Comparison of ENCODE assay signal across 8 cellular contexts in genomic region chr5:55338810-55339243, GRCh38. TPM values are rescaled to one million over a fixed set of nuclear protein-coding genes. Genes with fewer than 3 reads are reported as not detected.
DNase-seq lines count a peak whose midpoint lies in the region; ATAC-seq, FAIRE-seq and TF ChIP-seq lines count a peak whose summit lies in the region.
"Had no signal": no experiment of that assay in that cellular context is flagged by ENCODE, and none has a peak within 500 bp of the region (broad histone marks: within the 10 kb centered on the region; RNA-seq: fewer than 3 reads in every experiment).

No MANE protein-coding gene starts in this region.

- peaks cover 0 to 2% of the 10 kb centered on the region in 2 donors for H3K36me3 ChIP-seq in kidney (ENCODE audit: control insufficient read depth in 1 of 2, insufficient read depth in 2 of 2, low read length in 2 of 2)

- TF ChIP-seq CTCF in kidney (IDR thresholded peaks at IDR 0.05; ENCODE audit: borderline replicate concordance, extremely low read depth, insufficient read depth) = no peak

- peaks cover 0 to 1% of the 10 kb centered on the region in 2 donors for H3K9me3 ChIP-seq in kidney (ENCODE audit: control insufficient read depth in 1 of 2, low read length in 2 of 2)

- H3K9me3 Mint-ChIP-seq in activated naive CD4-positive, alpha-beta T cell treated with anti-CD3 and anti-CD28 coated beads for 36 hours = no peaks in the 10 kb centered on the region

- H3K4me3 ChIP-seq in kidney (ENCODE audit: low read length in 2 of 2) = no peak overlapping the region
- H3K4me3 ChIP-seq: K562 had no signal

- H3K36me3 Mint-ChIP-seq in activated naive CD4-positive, alpha-beta T cell treated with anti-CD3 and anti-CD28 coated beads for 36 hours (ENCODE audit: low read depth) = peaks cover 12% of the 10 kb centered on the region

- H3K4me1 ChIP-seq in kidney (ENCODE audit: control insufficient read depth in 1 of 2, insufficient read depth in 1 of 2, low read depth in 1 of 2, low read length in 2 of 2) = no peaks in the 10 kb centered on the region

- H3K4me1 Mint-ChIP-seq in activated naive CD4-positive, alpha-beta T cell treated with anti-CD3 and anti-CD28 coated beads for 36 hours (ENCODE audit: low read depth) = peaks cover 27% of the 10 kb centered on the region

- intact Hi-C loops in activated naive CD4-positive, alpha-beta T cell treated with anti-CD3 and anti-CD28 coated beads for 36 hours (cut with micrococcal nuclease) = loop anchor here (1.0 to 5.0 kb wide), 3 partner anchors 25 to 858 kb away; no protein-coding TSS in a partner anchor
- intact Hi-C loops in kidney (cut with DNase I) = no loop called here

- no peaks in the 10 kb centered on the region for H3K27me3 Mint-ChIP-seq in activated naive CD4-positive, alpha-beta T cell treated with anti-CD3 and anti-CD28 coated beads for 36 hours (ENCODE audit: low read depth)

- no peak for FAIRE-seq in kidney (lab: Jason Lieb, UNC)
- FAIRE-seq: K562 had no signal

- H3K27ac Mint-ChIP-seq in activated naive CD4-positive, alpha-beta T cell treated with anti-CD3 and anti-CD28 coated beads for 36 hours = peak overlapping the region; percentile 21

- H3K4me3 Mint-ChIP-seq in activated naive CD4-positive, alpha-beta T cell treated with anti-CD3 and anti-CD28 coated beads for 36 hours = no peak overlapping the region

- peak; percentile 76 for DNase-seq in activated naive CD4-positive, alpha-beta T cell treated with anti-CD3 and anti-CD28 coated beads for 36 hours
- peak; percentile 16 for DNase-seq in stimulated activated CD8-positive, alpha-beta memory T cell treated with anti-CD3 and anti-CD28 coated beads, Interleukin-7, amount 100 ng/mL, for 24 hours (ENCODE audit: low read depth)
- DNase-seq in kidney (no peak), NCI-H1436 (lab: John Stamatoyannopoulos, UW) (no peak)
- DNase-seq in effector CD8-positive, alpha-beta T cell (lab: John Stamatoyannopoulos, UW) = no peak

- ATAC-seq in GM19452 (IDR thresholded peaks at IDR 0.05; ENCODE audit: unreplicated experiment) (peak; percentile 60), HG03066 (IDR thresholded peaks at IDR 0.05; ENCODE audit: low read depth, unreplicated experiment) (peak; percentile 76)
- ATAC-seq: K562 had no signal

- H3K27ac ChIP-seq in kidney (ENCODE audit: low read depth in 2 of 2, low read length in 2 of 2) = no peak overlapping the region

- no peak overlapping the region for H3K9ac ChIP-seq in kidney (ENCODE audit: low read length in 2 of 2)

- CTCF ChIA-PET in activated naive CD4-positive, alpha-beta T cell treated with anti-CD3 and anti-CD28 coated beads for 36 hours (lab: Charles Lee) = interaction anchor here (0.7 kb wide), 1 partner anchor 210 kb away, joined by 3 read pairs; no protein-coding TSS in a partner anchor

RNA-seq across cellular contexts. Expression of gene MTREX, which starts 31.0 kb away (rescaled TPM):
- total RNA-seq in activated naive CD4-positive, alpha-beta T cell treated with anti-CD3 and anti-CD28 coated beads for 36 hours = 10 to 100 TPM; 76.1 to 79.7 TPM
- 69.7 TPM for total RNA-seq in kidney
- polyA plus RNA-seq in kidney (ENCODE audit: insufficient read depth, low read depth, low replicate concordance) = 19.3 TPM

RNA-seq across cellular contexts. Expression of gene DHX29, which starts 31.3 kb away (rescaled TPM):
- 10 to 100 TPM; 11.0 to 11.1 TPM for total RNA-seq in activated naive CD4-positive, alpha-beta T cell treated with anti-CD3 and anti-CD28 coated beads for 36 hours
- 28.0 TPM for total RNA-seq in kidney
- 13.5 TPM for polyA plus RNA-seq in kidney (ENCODE audit: insufficient read depth, low read depth, low replicate concordance)

Comparison
In these comparisons a context has a peak if more than half of its experiments do, and no peak if none do; other contexts are left out.
1. DNase-seq: peak in activated naive CD4-positive, alpha-beta T cell treated with anti-CD3 and anti-CD28 coated beads for 36 hours (single experiment) and stimulated activated CD8-positive, alpha-beta memory T cell treated with anti-CD3 and anti-CD28 coated beads, Interleukin-7, amount 100 ng/mL, for 24 hours (single experiment); none in kidney (single experiment), effector CD8-positive, alpha-beta T cell (single experiment) and NCI-H1436 (single experiment).